In genomic region chr18:64380117-64380516, GRCh38 we compare ENCODE assay signal across 13 cellular contexts.
DNase-seq lines count a peak whose midpoint lies in the region; ATAC-seq and TF ChIP-seq lines count a peak whose summit lies in the region.
"Had no signal": no experiment of that assay in that cellular context is flagged by ENCODE, and none has a peak within 500 bp of the region (broad histone marks: within the 10 kb centered on the region; RNA-seq: fewer than 3 reads in every experiment).

No MANE protein-coding gene starts in this region.

- H2BK5ac ChIP-seq in mesendoderm (ENCODE audit: low read length) = no peak overlapping the region

- DNase-seq in naive B cell (peak; percentile 38), RKO (ENCODE audit: low spot score) (no peak), tibial nerve (ENCODE audit: low spot score in 2 of 2) (no peak), COLO668 (lab: John Stamatoyannopoulos, UW; ENCODE audit: unreplicated experiment) (no peak), mesendoderm (no peak)
- DNase-seq: anterior cingulate cortex, hypothalamus, retina, T1000, thyroid gland had no signal

- H3K36me3 Mint-ChIP-seq in naive B cell = peaks cover 0 to 10% of the 10 kb centered on the region in 2 donors

- peak; percentile 93 for ATAC-seq in GM19023 (IDR thresholded peaks at IDR 0.05; ENCODE audit: unreplicated experiment)
- peak; percentile 97 for ATAC-seq in GM21786 (IDR thresholded peaks at IDR 0.05; ENCODE audit: unreplicated experiment)
- ATAC-seq in HG03159 (IDR thresholded peaks at IDR 0.05; ENCODE audit: unreplicated experiment) = peak; percentile 97
- ATAC-seq in naive B cell (ENCODE audit: low read depth in 2 of 2) = peak; percentile 86 to 96

- no peak overlapping the region for H3K27ac ChIP-seq in tibial nerve
- H3K27ac ChIP-seq in mesendoderm (ENCODE audit: low read depth, low read length) = no peak overlapping the region
- H3K27ac ChIP-seq: thyroid gland had no signal

- no peak overlapping the region for H3K56ac ChIP-seq in mesendoderm (ENCODE audit: low read length)

- no peak overlapping the region for H4K8ac ChIP-seq in mesendoderm (ENCODE audit: low read depth, low read length)

- no peaks in the 10 kb centered on the region for H3K27me3 Mint-ChIP-seq in naive B cell

- no peak overlapping the region for H2BK120ac ChIP-seq in mesendoderm (ENCODE audit: low read depth, low read length)

- no peak overlapping the region for H3K18ac ChIP-seq in mesendoderm (ENCODE audit: low read length)

- H2AK5ac ChIP-seq in mesendoderm (ENCODE audit: low read length) = no peak overlapping the region

- no peaks in the 10 kb centered on the region for H3K36me3 ChIP-seq in tibial nerve
- no peaks in the 10 kb centered on the region for H3K36me3 ChIP-seq in mesendoderm (ENCODE audit: control insufficient read depth, insufficient read depth, low read length)
- H3K36me3 ChIP-seq: thyroid gland had no signal

- H3K27ac Mint-ChIP-seq in naive B cell = peak overlapping the region; percentile 1 to 82 (median 44)

- H3K79me2 ChIP-seq in mesendoderm (ENCODE audit: control insufficient read depth, insufficient read depth, low read length) = no peaks in the 10 kb centered on the region

- H3K9me3 ChIP-seq in tibial nerve = peaks cover 0 to 15% (median 0%) of the 10 kb centered on the region in 4 donors
- H3K9me3 ChIP-seq: thyroid gland had no signal

- H3K4ac ChIP-seq in mesendoderm (ENCODE audit: low read depth, low read length) = no peak overlapping the region

- no peak overlapping the region for H3K9ac ChIP-seq in mesendoderm (ENCODE audit: low read length)

- no peaks in the 10 kb centered on the region for H3K4me1 ChIP-seq in tibial nerve
- no peaks in the 10 kb centered on the region for H3K4me1 ChIP-seq in mesendoderm (ENCODE audit: control insufficient read depth, low read depth, low read length)
- H3K4me1 ChIP-seq: thyroid gland had no signal

- peaks cover 6 to 43% (median 8%) of the 10 kb centered on the region in 3 donors for H3K4me1 Mint-ChIP-seq in naive B cell

- TF ChIP-seq CTCF in tibial nerve (IDR thresholded peaks at IDR 0.05) = no peak

- no peak for TF ChIP-seq POLR2A in tibial nerve (IDR thresholded peaks at IDR 0.05)

- no peak overlapping the region for H3K23ac ChIP-seq in mesendoderm (ENCODE audit: low read length)

- no peak for TF ChIP-seq EP300 in tibial nerve (IDR thresholded peaks at IDR 0.05)

- H4K5ac ChIP-seq in mesendoderm (ENCODE audit: low read length) = no peak overlapping the region

- peak overlapping the region in 6 of 8 donors; percentile 16 to 78 (median 38) for H3K4me3 Mint-ChIP-seq in naive B cell

- WGBS in tibial nerve, 2 donors = 69 to 76% methylated on average over 1 of the region's 1 CpG
- no CpG with 5 or more reads among the region's 1 CpG for WGBS in mesendoderm (ENCODE audit: extremely low coverage, insufficient coverage, low lambda C conversion rate)

- H2BK15ac ChIP-seq in mesendoderm (replicated peaks; ENCODE audit: low read depth) = no peak overlapping the region

- no peak overlapping the region for H3K4me2 ChIP-seq in mesendoderm (ENCODE audit: low read length)

- H3K79me1 ChIP-seq in mesendoderm (ENCODE audit: low read length) = no peaks in the 10 kb centered on the region

- peaks cover 0 to 9% (median 4%) of the 10 kb centered on the region in 7 donors for H3K9me3 Mint-ChIP-seq in naive B cell

- H3K27me3 ChIP-seq in tibial nerve (no peaks in the 10 kb centered on the region), mesendoderm (ENCODE audit: insufficient read depth, low read length, poor library complexity) (no peaks in the 10 kb centered on the region)
- H3K27me3 ChIP-seq: thyroid gland had no signal

- H3K4me3 ChIP-seq in tibial nerve (no peak overlapping the region), mesendoderm (ENCODE audit: low read length) (no peak overlapping the region)
- H3K4me3 ChIP-seq: thyroid gland had no signal
